In genomic region chr22:23177197-23177596, GRCh38 we compare ENCODE assay signal across 22 cellular contexts. TPM values are rescaled to one million over a fixed set of nuclear protein-coding genes. Genes with fewer than 3 reads are reported as not detected.
DNase-seq lines count a peak whose midpoint lies in the region; ATAC-seq, FAIRE-seq and TF ChIP-seq lines count a peak whose summit lies in the region.
"Had no signal": no experiment of that assay in that cellular context is flagged by ENCODE, and none has a peak within 500 bp of the region (broad histone marks: within the 10 kb centered on the region; RNA-seq: fewer than 3 reads in every experiment).

No MANE protein-coding gene starts in this region.

- no peak overlapping the region for H2AFZ ChIP-seq in GM12878 (ENCODE audit: control insufficient read depth, low read depth, low read length)

- POLR2A ChIA-PET in GM12878 (lab: Charles Lee): interaction anchor here (1.0 kb wide), 1 partner anchor 114 kb away, joined by 4 read pairs; no protein-coding TSS in a partner anchor

- in situ Hi-C loops in GM12878 (cut with MboI): loop anchor here (5.0 kb wide), 2 partner anchors 100 to 210 kb away; no protein-coding TSS in a partner anchor

- DNase-seq in GF-D8 (lab: John Stamatoyannopoulos, UW) (peak; percentile 59), NB4 (ENCODE audit: low read depth) (peak; percentile 44), GM12878 (ENCODE audit: low read depth, low spot score) (no peak), neural crest cell (ENCODE audit: low read depth, low spot score) (no peak), right atrium auricular region (ENCODE audit: low spot score) (no peak), suprapubic skin (ENCODE audit: low spot score in 2 of 2) (no peak), NCI-H748 (lab: John Stamatoyannopoulos, UW; ENCODE audit: unreplicated experiment) (no peak)
- DNase-seq: activated CD4-positive, alpha-beta T cell treated with anti-CD3 and anti-CD28 coated beads, Interleukin-2, amount 10 ng/mL, durations not matched to agents 7 days and 5 days; activated T-cell treated with anti-CD3 and anti-CD28 coated beads, Interleukin-2, amount 50 U/mL, for 48 hours; AML-193; foreskin melanocyte; H9; Karpas-422; left ventricle myocardium inferior; NCI-H146; NCI-H226; SIG-M5; T-helper 9 cell had no signal

- no peak overlapping the region for H3K9ac ChIP-seq in GM12878 (ENCODE audit: control insufficient read depth, insufficient read depth, low read length)

- intact Hi-C loops in GM12878 (cut with micrococcal nuclease; ENCODE audit: unreplicated experiment): no loop called here

- no TSS peak for BruUV-seq in GM12878 (replicated peaks; lab: Mats Ljungman, UMichigan)

- H3K9me3 Mint-ChIP-seq in neural crest cell: peaks cover 18% of the 10 kb centered on the region
- H3K9me3 Mint-ChIP-seq: activated naive CD4-positive, alpha-beta T cell treated with anti-CD3 and anti-CD28 coated beads, Interleukin-2, amount 50 U/mL, for 72 hours had no signal

- CTCF ChIA-PET in GM12878 (lab: Yijun Ruan, JAX): interaction anchor here (0.9 to 13.6 kb wide), 16 partner anchors 14 to 217 kb away, joined by 3 to 209 read pairs (median 4); partner anchors contain the start of gene RAB36

- WGBS in GM12878 (ENCODE audit: insufficient coverage, insufficient replicate concordance, low lambda C conversion rate, missing lambda C conversion rate): 26% methylated on average over 4 of the region's 4 CpGs
- WGBS in suprapubic skin: 88% methylated on average over 4 of the region's 4 CpGs

- FAIRE-seq in GM12878 (lab: Jason Lieb, UNC): no peak
- FAIRE-seq: colon, endometrium had no signal

- no peak for TF ChIP-seq EP300 in GM12878 (IDR thresholded peaks at IDR 0.05; ENCODE audit: borderline replicate concordance in 1 of 2, control insufficient read depth in 1 of 2, low read depth in 2 of 2, low read length in 2 of 2)
- TF ChIP-seq EP300 in suprapubic skin (IDR thresholded peaks at IDR 0.05): no peak

- no peak overlapping the region for H3K4me2 ChIP-seq in GM12878 (ENCODE audit: control insufficient read depth, insufficient read depth)

- H3K79me2 ChIP-seq in GM12878 (ENCODE audit: control insufficient read depth, insufficient read depth, low read length): peaks cover 13% of the 10 kb centered on the region

- H3K4me1 ChIP-seq in GM12878 (ENCODE audit: control insufficient read depth, insufficient read depth, low read length) (peaks cover 48% of the 10 kb centered on the region), right atrium auricular region (peaks cover 0 to 30% of the 10 kb centered on the region in 2 donors), suprapubic skin (peaks cover 35% of the 10 kb centered on the region)

- SMC1A ChIA-PET in GM12878 (lab: Charles Lee; ENCODE audit: uncharacterized antibody, unreplicated experiment): interaction anchor here (0.8 to 4.9 kb wide), 8 partner anchors 28 to 116 kb away, joined by 3 to 57 read pairs (median 5); no protein-coding TSS in a partner anchor

- H3K4me3 ChIP-seq in NB4 (ENCODE audit: low read depth, low read length) (no peak overlapping the region), GM12878 (no peak overlapping the region), right atrium auricular region (no peak overlapping the region), suprapubic skin (no peak overlapping the region)
- H3K4me3 ChIP-seq: left ventricle myocardium inferior had no signal

- H3K27ac Mint-ChIP-seq in neural crest cell (ENCODE audit: unreplicated experiment): no peak overlapping the region
- H3K27ac Mint-ChIP-seq: activated naive CD4-positive, alpha-beta T cell treated with anti-CD3 and anti-CD28 coated beads, Interleukin-2, amount 50 U/mL, for 72 hours; H9 had no signal

- peaks cover 14% of the 10 kb centered on the region for H3K4me1 Mint-ChIP-seq in neural crest cell

- H3K36me3 Mint-ChIP-seq in neural crest cell (ENCODE audit: low read depth): peaks cover 22% of the 10 kb centered on the region

- no peaks in the 10 kb centered on the region for H3K27me3 ChIP-seq in GM12878 (replicated peaks in 1 of 2; ENCODE audit: control insufficient read depth in 2 of 2, insufficient read depth in 2 of 2, low read length in 1 of 2)
- no peaks in the 10 kb centered on the region for H3K27me3 ChIP-seq in right atrium auricular region
- H3K27me3 ChIP-seq in suprapubic skin: no peaks in the 10 kb centered on the region

- RAD21 ChIA-PET in GM12878 (lab: Charles Lee; ENCODE audit: unreplicated experiment): interaction anchor here (0.9 to 13.6 kb wide), 5 partner anchors 39 to 220 kb away, joined by 3 to 167 read pairs (median 5); no protein-coding TSS in a partner anchor

- H3K36me3 ChIP-seq in GM12878 (ENCODE audit: control insufficient read depth in 2 of 2, insufficient read depth in 2 of 2, low read length in 1 of 2) (no peaks in the 10 kb centered on the region; a peak in 1 of 4 replicates), right atrium auricular region (no peaks in the 10 kb centered on the region), suprapubic skin (no peaks in the 10 kb centered on the region)
- H3K36me3 ChIP-seq: left ventricle myocardium inferior had no signal

- H3K4me3 Mint-ChIP-seq in neural crest cell: peak overlapping the region; percentile 65
- H3K4me3 Mint-ChIP-seq: activated CD4-positive, alpha-beta T cell treated with anti-CD3 and anti-CD28 coated beads, Interleukin-2, amount 10 ng/mL, durations not matched to agents 7 days and 5 days; H9 had no signal

- H3K9me3 ChIP-seq in GM12878 (replicated peaks; ENCODE audit: control insufficient read depth, insufficient read depth, low read length) (peaks cover 1% of the 10 kb centered on the region; the same call in 1 of the 3 replicates), right atrium auricular region (peaks cover 0 to 9% of the 10 kb centered on the region in 2 donors), suprapubic skin (no peaks in the 10 kb centered on the region)

- peak overlapping the region; percentile 10 for H3K27ac ChIP-seq in GM12878 (ENCODE audit: control insufficient read depth, insufficient read depth)
- no peak overlapping the region for H3K27ac ChIP-seq in right atrium auricular region
- no peak overlapping the region for H3K27ac ChIP-seq in suprapubic skin
- H3K27ac ChIP-seq: left ventricle myocardium inferior had no signal

- TF ChIP-seq POLR2A in NB4 (IDR thresholded peaks at IDR 0.05; ENCODE audit: extremely low read depth, insufficient read length) (no peak), GM12878 (IDR thresholded peaks at IDR 0.05; ENCODE audit: low read depth, low read length) (no peak), suprapubic skin (IDR thresholded peaks at IDR 0.05) (no peak)

- peaks cover 12% of the 10 kb centered on the region for H3K27me3 Mint-ChIP-seq in neural crest cell (ENCODE audit: low read depth)
- H3K27me3 Mint-ChIP-seq: activated CD4-positive, alpha-beta T cell treated with anti-CD3 and anti-CD28 coated beads, Interleukin-2, amount 10 ng/mL, durations not matched to agents 7 days and 5 days had no signal

- H4K20me1 ChIP-seq in GM12878 (ENCODE audit: control insufficient read depth, insufficient read depth): 0 out of 2 replicates have a peak, but pooled peaks cover 2% of the 10 kb centered on the region

- TF ChIP-seq CTCF in NB4 (IDR thresholded peaks at IDR 0.05; ENCODE audit: low read depth, low read length) (no peak), GM12878 (IDR thresholded peaks at IDR 0.05 in 2 of 3, conservative IDR thresholded peaks at IDR 0.05 in 1 of 3; ENCODE audit: control insufficient read depth in 2 of 3, extremely low read depth in 1 of 3, insufficient read depth in 1 of 3, low read depth in 3 of 3, low read length in 3 of 3) (no peak), neural crest cell (conservative IDR thresholded peaks at IDR 0.05) (no peak), right atrium auricular region (IDR thresholded peaks at IDR 0.05) (no peak), suprapubic skin (IDR thresholded peaks at IDR 0.05) (no peak)

- no peak for TF ChIP-seq RAD21 in GM12878 (IDR thresholded peaks at IDR 0.05; ENCODE audit: insufficient read depth, low read depth, low read length)

- ATAC-seq in GM12878: no peak
- no peak for ATAC-seq in activated CD4-positive, CD25-positive, alpha-beta regulatory T cell treated with anti-CD3 and anti-CD28 coated beads, Interleukin-2, amount 50 U/mL, for 24 hours
- ATAC-seq: activated naive CD4-positive, alpha-beta T cell treated with anti-CD3 and anti-CD28 coated beads, Interleukin-2, amount 50 U/mL, for 72 hours had no signal

RNA-seq across cellular contexts. Expression of gene BCR, which starts 3.1 kb away (rescaled TPM):
- total RNA-seq in GM12878 (2013; cell fraction: nucleolus; rRNA removed): 63.5 and 77.1 TPM in 2 replicates
- total RNA-seq in GM12878 (2014; rRNA removed): 34.0 and 36.3 TPM in 2 replicates
- 28.5 and 30.3 TPM in 2 replicates for total RNA-seq in GM12878 (2014; rRNA removed; fragmentation: Illumina TruSeq; extraction: Trizol)
- 62.8 and 64.7 TPM in 2 replicates for total RNA-seq in GM12878 (2021)
- 6.2 TPM for polyA plus RNA-seq in GM12878 (2011; ENCODE audit: low read depth)
- 10.6 and 25.8 TPM in 2 replicates for polyA plus RNA-seq in GM12878 (2011; rRNA removed)
- polyA plus RNA-seq in GM12878 (2011; cell fraction: cytosol; rRNA removed): 55.5 and 66.6 TPM in 2 replicates
- polyA plus RNA-seq in GM12878 (2011; cell fraction: nucleus; rRNA removed): 59.8 and 97.2 TPM in 2 replicates
- 19.5 and 28.5 TPM in 2 replicates for polyA plus RNA-seq in GM12878 (2012)
- polyA plus RNA-seq in GM12878 (2014; fragmentation: Illumina TruSeq; extraction: Trizol): 5.5 and 16.4 TPM in 2 replicates
- polyA plus RNA-seq in GM12878 (2014; fragmentation: Nextera tagmentation; extraction: Ambion mirVana): 1 to 10 TPM; 1.7 to 2.9 TPM
- polyA plus RNA-seq in GM12878 (2014; rRNA removed): 20.3 and 27.8 TPM in 2 replicates
- 1 to 10 TPM; 6.2 to 7.6 TPM for polyA plus RNA-seq in GM12878 (2016; fragmentation: Nextera tagmentation; extraction: Ambion mirVana)
- polyA minus RNA-seq in GM12878 (2011; rRNA and poly(A)+ RNA removed): 75.9 and 87.4 TPM in 2 replicates
- polyA minus RNA-seq in GM12878 (2011; cell fraction: cytosol; rRNA and poly(A)+ RNA removed): 45.1 and 50.0 TPM in 2 replicates
- polyA minus RNA-seq in GM12878 (2011; cell fraction: nucleus; rRNA and poly(A)+ RNA removed): 18.7 and 45.2 TPM in 2 replicates
- 49.5 and 54.2 TPM in 2 replicates for total RNA-seq in neural crest cell
- 10 to 100 TPM; 27.0 to 41.3 TPM for total RNA-seq in right atrium auricular region
- total RNA-seq in suprapubic skin: 10 to 100 TPM; 72.8 to 87.8 (median 79.3) TPM

RNA-seq across cellular contexts. Expression of gene RAB36, which starts 31.9 kb away (rescaled TPM):
- 2.0 and 2.2 TPM in 2 replicates for total RNA-seq in GM12878 (2013; cell fraction: nucleolus; rRNA removed)
- 0.79 and 1.0 TPM in 2 replicates for total RNA-seq in GM12878 (2014; rRNA removed)
- 0.31 and 0.74 TPM in 2 replicates for total RNA-seq in GM12878 (2014; rRNA removed; fragmentation: Illumina TruSeq; extraction: Trizol)
- total RNA-seq in GM12878 (2021): 1.0 and 1.3 TPM in 2 replicates
- 0.22 TPM for polyA plus RNA-seq in GM12878 (2011; ENCODE audit: low read depth)
- 1.1 and 2.7 TPM in 2 replicates for polyA plus RNA-seq in GM12878 (2011; rRNA removed)
- 3.9 and 4.1 TPM in 2 replicates for polyA plus RNA-seq in GM12878 (2011; cell fraction: cytosol; rRNA removed)
- polyA plus RNA-seq in GM12878 (2011; cell fraction: nucleus; rRNA removed): 3.8 and 3.9 TPM in 2 replicates
- polyA plus RNA-seq in GM12878 (2012): 0.49 and 0.62 TPM in 2 replicates
- polyA plus RNA-seq in GM12878 (2014; fragmentation: Illumina TruSeq; extraction: Trizol): 0.73 and 0.87 TPM in 2 replicates
- polyA plus RNA-seq in GM12878 (2014; fragmentation: Nextera tagmentation; extraction: Ambion mirVana): under 1 TPM; 0.45 to 0.46 TPM
- polyA plus RNA-seq in GM12878 (2014; rRNA removed): 0.62 and 1.3 TPM in 2 replicates
- 1 to 10 TPM; 1.4 TPM for polyA plus RNA-seq in GM12878 (2016; fragmentation: Nextera tagmentation; extraction: Ambion mirVana)
- 2.3 and 2.4 TPM in 2 replicates for polyA minus RNA-seq in GM12878 (2011; rRNA and poly(A)+ RNA removed)
- polyA minus RNA-seq in GM12878 (2011; cell fraction: cytosol; rRNA and poly(A)+ RNA removed): 0.94 and 1.1 TPM in 2 replicates
- polyA minus RNA-seq in GM12878 (2011; cell fraction: nucleus; rRNA and poly(A)+ RNA removed): 1.5 and 3.5 TPM in 2 replicates
- total RNA-seq in neural crest cell: 13.5 and 14.4 TPM in 2 replicates
- total RNA-seq in right atrium auricular region: 1 to 10 TPM in 1 of 2 donors, under 1 TPM in 1; 0.59 to 2.0 TPM
- total RNA-seq in suprapubic skin: 1 to 10 TPM; 1.7 to 3.1 (median 2.9) TPM

RNA-seq across cellular contexts. Expression of gene RSPH14, which starts 35.4 kb away (rescaled TPM):
- total RNA-seq in GM12878 (2013; cell fraction: nucleolus; rRNA removed): 0.81 TPM in 1 of 2 replicates, not detected in the other
- total RNA-seq in GM12878 (2014; rRNA removed) (1.2 TPM in 1 of 2 replicates, not detected in the other), GM12878 (2014; rRNA removed; fragmentation: Illumina TruSeq; extraction: Trizol) (0.74 and 0.85 TPM in 2 replicates), GM12878 (2021) (0.43 and 0.95 TPM in 2 replicates), neural crest cell (0.86 and 2.9 TPM in 2 replicates), right atrium auricular region (not detected), suprapubic skin (1 to 10 TPM in 1 of 4 donors, under 1 TPM in 1, not detected in 2; 0.91 to 1.1 TPM)
- polyA plus RNA-seq in GM12878 (2011; ENCODE audit: low read depth): 0.29 TPM
- polyA plus RNA-seq in GM12878 (2011; rRNA removed) (1.5 and 1.6 TPM in 2 replicates), GM12878 (2014; fragmentation: Illumina TruSeq; extraction: Trizol) (0.13 TPM in 1 of 2 replicates, not detected in the other), GM12878 (2014; fragmentation: Nextera tagmentation; extraction: Ambion mirVana) (1 to 10 TPM in 1 of 2 experiments, under 1 TPM in 1; 0.80 to 1.4 TPM), GM12878 (2014; rRNA removed) (0.35 and 0.81 TPM in 2 replicates), GM12878 (2016; fragmentation: Nextera tagmentation; extraction: Ambion mirVana) (under 1 TPM; 0.21 to 0.35 TPM)
- polyA plus RNA-seq in GM12878 (2011; cell fraction: cytosol; rRNA removed): 1.4 and 1.7 TPM in 2 replicates
- polyA plus RNA-seq in GM12878 (2011; cell fraction: nucleus; rRNA removed): 0.51 and 1.1 TPM in 2 replicates
- 0.16 and 0.56 TPM in 2 replicates for polyA plus RNA-seq in GM12878 (2012)
- polyA minus RNA-seq in GM12878 (2011; rRNA and poly(A)+ RNA removed): 1.7 and 2.6 TPM in 2 replicates
- polyA minus RNA-seq in GM12878 (2011; cell fraction: cytosol; rRNA and poly(A)+ RNA removed): not detected in 2 replicates
- 2.2 TPM in 1 of 2 replicates, not detected in the other for polyA minus RNA-seq in GM12878 (2011; cell fraction: nucleus; rRNA and poly(A)+ RNA removed)
- total RNA-seq: H9, left ventricle myocardium inferior had no signal

Comparison
In these comparisons a context has a peak if more than half of its experiments do, and no peak if none do; other contexts are left out.
1. DNase-seq: peak in GF-D8 (single experiment) and NB4 (single experiment); none in GM12878 (single experiment), neural crest cell (single experiment), right atrium auricular region (single experiment), suprapubic skin (0 of 2) and NCI-H748 (single experiment).